ENCODE assay signal across 24 cellular contexts in the genomic region with DNA sequence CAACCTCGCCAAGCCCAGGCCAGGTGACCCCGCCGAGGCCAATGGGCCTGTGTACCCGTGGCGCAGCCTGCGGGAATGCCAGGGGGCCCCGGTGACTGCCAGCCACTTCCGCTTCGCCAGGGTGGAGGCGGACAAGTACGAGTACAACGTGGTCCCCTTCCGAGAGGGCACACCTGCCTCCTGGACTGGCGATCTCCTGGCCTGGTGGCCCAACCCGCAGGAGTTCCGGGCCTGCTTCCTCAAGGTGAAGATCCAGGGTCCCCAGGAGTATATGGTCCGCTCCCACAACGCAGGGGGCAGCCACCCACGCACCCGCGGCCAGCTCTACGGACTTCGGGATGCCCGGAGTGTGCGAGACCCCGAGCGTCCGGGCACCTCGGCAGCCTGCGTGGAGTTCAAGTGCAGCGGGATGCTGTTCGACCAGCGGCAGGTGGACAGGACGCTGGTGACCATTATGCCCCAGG. TPM values are rescaled to one million over a fixed set of nuclear protein-coding genes. Genes with fewer than 3 reads are reported as not detected.
DNase-seq lines count a peak whose midpoint lies in the region; ATAC-seq, FAIRE-seq and TF ChIP-seq lines count a peak whose summit lies in the region.
"Had no signal": no experiment of that assay in that cellular context is flagged by ENCODE, and none has a peak within 500 bp of the region (broad histone marks: within the 10 kb centered on the region; RNA-seq: fewer than 3 reads in every experiment).

No MANE protein-coding gene starts in this region.

- peaks cover 14% of the 10 kb centered on the region for H3K4me1 Mint-ChIP-seq in chondrocyte (ENCODE audit: low read depth)
- no peaks in the 10 kb centered on the region for H3K4me1 Mint-ChIP-seq in Caco-2 (ENCODE audit: low read depth, unreplicated experiment)

- no peaks in the 10 kb centered on the region for H3K27me3 ChIP-seq in right cardiac atrium (ENCODE audit: control insufficient read depth, insufficient read depth)
- H3K27me3 ChIP-seq in right atrium auricular region = peaks cover 8 to 19% of the 10 kb centered on the region in 2 donors
- H3K27me3 ChIP-seq in mesenchymal stem cell (ENCODE audit: control insufficient read depth in 1 of 2, insufficient read depth in 1 of 2, low read length in 2 of 2) = peaks cover 0 to 80% of the 10 kb centered on the region in 2 experiments
- H3K27me3 ChIP-seq in testis = no peaks in the 10 kb centered on the region
- no peaks in the 10 kb centered on the region for H3K27me3 ChIP-seq in Caco-2 (replicated peaks; ENCODE audit: control insufficient read depth, insufficient read depth, low read length)
- peaks cover 4 to 43% of the 10 kb centered on the region in 2 experiments; a peak in 4 of 5 replicates for H3K27me3 ChIP-seq in HepG2 (ENCODE audit: control insufficient read depth in 1 of 2, insufficient read depth in 2 of 2, low read length in 2 of 2)

- no peak overlapping the region for H2BK5ac ChIP-seq in mesenchymal stem cell (ENCODE audit: low read depth, low read length, poor library complexity, severe bottlenecking)

- no TSS peak for BruUV-seq in Caco-2 (replicated peaks; lab: Mats Ljungman, UMichigan)
- no TSS peak for BruUV-seq in HepG2 (replicated peaks; lab: Mats Ljungman, UMichigan)

- H2BK15ac ChIP-seq in mesenchymal stem cell (ENCODE audit: low read depth, poor library complexity, severe bottlenecking) = peak overlapping the region; percentile 9

- no peak overlapping the region for H2BK12ac ChIP-seq in mesenchymal stem cell (ENCODE audit: low read length in 2 of 2)

- H2AK5ac ChIP-seq in mesenchymal stem cell (ENCODE audit: low read length, severe bottlenecking) = no peak overlapping the region

- no peak overlapping the region for H3K18ac ChIP-seq in mesenchymal stem cell (ENCODE audit: low read depth in 1 of 2, low read length in 2 of 2)

- H3K9ac ChIP-seq in mesenchymal stem cell (ENCODE audit: low read length) (no peak overlapping the region), HepG2 (ENCODE audit: insufficient read depth, low read depth, low read length) (no peak overlapping the region)
- H3K9ac ChIP-seq: GM23248 had no signal

- intact Hi-C loops in right cardiac atrium (cut with DNase I) = no loop called here
- intact Hi-C loops in testis (cut with DNase I; ENCODE audit: low total_unique reads) = no loop called here
- intact Hi-C loops in Caco-2 (cut with micrococcal nuclease; ENCODE audit: unreplicated experiment) = no loop called here
- intact Hi-C loops in HepG2 (cut with micrococcal nuclease; ENCODE audit: unreplicated experiment) = no loop called here

- CTCF ChIA-PET in Caco-2 (lab: Charles Lee) (no interaction called here), HepG2 (lab: Yijun Ruan, JAX; ENCODE audit: low intra/inter-chr PET ratio, low total read pairs) (no interaction called here)

- H3K14ac ChIP-seq in mesenchymal stem cell (ENCODE audit: low read length in 2 of 2) = no peak overlapping the region

- H3K36me3 Mint-ChIP-seq in chondrocyte (ENCODE audit: low read depth) (no peaks in the 10 kb centered on the region), Caco-2 (ENCODE audit: insufficient read depth, unreplicated experiment) (no peaks in the 10 kb centered on the region)
- H3K36me3 Mint-ChIP-seq: CD4-positive, alpha-beta memory T cell had no signal

- no peak for TF ChIP-seq RAD21 in HepG2 (CRISPR knock-in tag; IDR thresholded peaks at IDR 0.05)

- no peaks in the 10 kb centered on the region for H4K20me1 ChIP-seq in HepG2 (ENCODE audit: insufficient read depth, low read length)

- H3K27ac Mint-ChIP-seq in chondrocyte (ENCODE audit: unreplicated experiment) (no peak overlapping the region), Caco-2 (ENCODE audit: unreplicated experiment) (no peak overlapping the region)
- H3K27ac Mint-ChIP-seq: CD4-positive, alpha-beta memory T cell had no signal

- H4K91ac ChIP-seq in mesenchymal stem cell (ENCODE audit: low read length) = no peak overlapping the region

- peaks cover 1% of the 10 kb centered on the region for H3K4me1 ChIP-seq in right cardiac atrium (ENCODE audit: control insufficient read depth, insufficient read depth, low read length)
- peaks cover 0 to 38% of the 10 kb centered on the region in 2 donors for H3K4me1 ChIP-seq in right atrium auricular region
- H3K4me1 ChIP-seq in mesenchymal stem cell (ENCODE audit: control insufficient read depth, insufficient read depth, low read depth, low read length) = peaks cover 12% of the 10 kb centered on the region
- H3K4me1 ChIP-seq in testis = no peaks in the 10 kb centered on the region
- no peaks in the 10 kb centered on the region for H3K4me1 ChIP-seq in Caco-2
- H3K4me1 ChIP-seq in HepG2 (ENCODE audit: insufficient read depth, low read length) = no peaks in the 10 kb centered on the region
- H3K4me1 ChIP-seq: A549 had no signal

- H3K9me3 ChIP-seq in right cardiac atrium (ENCODE audit: control insufficient read depth, low read length) = no peaks in the 10 kb centered on the region
- H3K9me3 ChIP-seq in right atrium auricular region = no peaks in the 10 kb centered on the region
- no peaks in the 10 kb centered on the region for H3K9me3 ChIP-seq in mesenchymal stem cell (ENCODE audit: control insufficient read depth, low read length)
- no peaks in the 10 kb centered on the region for H3K9me3 ChIP-seq in testis
- H3K9me3 ChIP-seq in Caco-2 = no peaks in the 10 kb centered on the region
- no peaks in the 10 kb centered on the region for H3K9me3 ChIP-seq in HepG2 (ENCODE audit: low read length)
- H3K9me3 ChIP-seq: A549 had no signal

- ATAC-seq in right cardiac atrium (no peak), HepG2 (no peak), HG02610 (IDR thresholded peaks at IDR 0.05; ENCODE audit: unreplicated experiment) (no peak)
- ATAC-seq: A549, GM12878 had no signal

- POLR2A ChIA-PET in Caco-2 (lab: Charles Lee) = no interaction called here
- POLR2A ChIA-PET in HepG2 (lab: Yijun Ruan, JAX) = no interaction called here

- TF ChIP-seq CTCF in right atrium auricular region (IDR thresholded peaks at IDR 0.05) (no peak), chondrocyte (IDR thresholded peaks at IDR 0.05) (no peak), testis (IDR thresholded peaks at IDR 0.05) (no peak), Caco-2 (IDR thresholded peaks at IDR 0.05; ENCODE audit: insufficient read depth in 1 of 2, low read depth in 1 of 2, low read length in 1 of 2, severe bottlenecking in 1 of 2, unreplicated experiment in 1 of 2) (no peak), HepG2 (CRISPR knock-in tag; IDR thresholded peaks at IDR 0.05) (no peak)

- H3K9me3 Mint-ChIP-seq in chondrocyte (ENCODE audit: low read depth) = no peaks in the 10 kb centered on the region
- no peaks in the 10 kb centered on the region for H3K9me3 Mint-ChIP-seq in Caco-2 (ENCODE audit: unreplicated experiment)
- H3K9me3 Mint-ChIP-seq: CD4-positive, alpha-beta memory T cell had no signal

- DNase-seq in right cardiac atrium = peak in 2 of 3 donors; percentile 43 to 50
- no peak for DNase-seq in right atrium auricular region (ENCODE audit: low spot score)
- peak; percentile 92 for DNase-seq in chondrocyte (ENCODE audit: low spot score)
- no peak for DNase-seq in mesenchymal stem cell
- DNase-seq in testis = no peak
- DNase-seq in Caco-2 = no peak
- DNase-seq in HepG2 (ENCODE audit: low spot score) = no peak
- DNase-seq: 8988T, ACHN, AML-193, C1 segment of cervical spinal cord, COR-L47, DMS153, DMS79, EL, GDM1, GM23248, HCEC 1CT had no signal

- TF ChIP-seq EP300 in HepG2 (IDR thresholded peaks at IDR 0.05; ENCODE audit: low read depth in 2 of 2, low read length in 2 of 2) (no peak), HepG2 (CRISPR knock-in tag; IDR thresholded peaks at IDR 0.05; ENCODE audit: borderline replicate concordance) (no peak)

- no peak overlapping the region for H2AFZ ChIP-seq in mesenchymal stem cell (ENCODE audit: low read depth, low read length)
- no peak overlapping the region for H2AFZ ChIP-seq in HepG2 (ENCODE audit: low read length)
- H2AFZ ChIP-seq: GM23248 had no signal

- no peak overlapping the region for H4K8ac ChIP-seq in mesenchymal stem cell (ENCODE audit: low read length)

- H3K23ac ChIP-seq in mesenchymal stem cell (ENCODE audit: low read length in 2 of 2) = no peak overlapping the region

- no peak overlapping the region for H3K27ac ChIP-seq in right cardiac atrium (ENCODE audit: low read length)
- H3K27ac ChIP-seq in right atrium auricular region = no peak overlapping the region
- H3K27ac ChIP-seq in mesenchymal stem cell (ENCODE audit: low read length, poor library complexity, severe bottlenecking) = no peak overlapping the region
- no peak overlapping the region for H3K27ac ChIP-seq in testis
- H3K27ac ChIP-seq in HepG2 (ENCODE audit: extremely low read length, insufficient read depth, low read length) = no peak overlapping the region
- H3K27ac ChIP-seq: A549, GM23248 had no signal

- H3K4me3 ChIP-seq in right cardiac atrium (ENCODE audit: low read length) (no peak overlapping the region), right atrium auricular region (no peak overlapping the region), mesenchymal stem cell (ENCODE audit: insufficient read depth in 1 of 2, low read depth in 1 of 2, low read length in 2 of 2) (no peak overlapping the region), testis (peak overlapping the region; percentile 4 to 26), Caco-2 (ENCODE audit: low read depth, low read length) (no peak overlapping the region), HepG2 (replicated peaks in 1 of 3; ENCODE audit: insufficient read depth in 1 of 3, low read depth in 2 of 3, low read length in 3 of 3) (no peak overlapping the region)
- H3K4me3 ChIP-seq: A549, GM12878, GM23248 had no signal

- no peak overlapping the region for H2BK120ac ChIP-seq in mesenchymal stem cell (ENCODE audit: low read depth, low read length)

- no peaks in the 10 kb centered on the region for H3K36me3 ChIP-seq in right atrium auricular region
- peaks cover 0 to 8% of the 10 kb centered on the region in 2 experiments for H3K36me3 ChIP-seq in mesenchymal stem cell (ENCODE audit: control insufficient read depth in 1 of 2, insufficient read depth in 2 of 2, low read depth in 1 of 2, low read length in 2 of 2)
- H3K36me3 ChIP-seq in testis (ENCODE audit: low read depth, missing control alignments) = no peaks in the 10 kb centered on the region
- H3K36me3 ChIP-seq in Caco-2 (ENCODE audit: control insufficient read depth, insufficient read depth, low read length) = no peaks in the 10 kb centered on the region
- no peaks in the 10 kb centered on the region for H3K36me3 ChIP-seq in HepG2 (replicated peaks in 1 of 2; ENCODE audit: control insufficient read depth in 1 of 2, insufficient read depth in 2 of 2, low read length in 2 of 2)

- FAIRE-seq in HepG2 (lab: Jason Lieb, UNC) = no peak
- FAIRE-seq: A549, GM12878, GM19239, H1 had no signal

- TF ChIP-seq POLR2A in testis (IDR thresholded peaks at IDR 0.05) = no peak
- TF ChIP-seq POLR2A in HepG2 (IDR thresholded peaks at IDR 0.05; ENCODE audit: insufficient read depth in 1 of 2, low read depth in 2 of 2, low read length in 2 of 2) = no peak

- H3K4me2 ChIP-seq in mesenchymal stem cell (ENCODE audit: low read length, poor library complexity, severe bottlenecking) = no peak overlapping the region
- no peak overlapping the region for H3K4me2 ChIP-seq in HepG2 (ENCODE audit: low read depth, low read length)
- H3K4me2 ChIP-seq: A549 had no signal

- H3K79me1 ChIP-seq in mesenchymal stem cell (replicated peaks; ENCODE audit: low read length, poor library complexity, severe bottlenecking) = no peaks in the 10 kb centered on the region

- H3K79me2 ChIP-seq in HepG2 (ENCODE audit: insufficient read depth, low read length) = no peaks in the 10 kb centered on the region

- in situ Hi-C loops in HepG2 (cut with HindIII; ENCODE audit: extremely low pct_ligation_motif_present, low pct_unique_long_range_greater_than_20kb) = loop anchor here (25.0 kb wide), 1 partner anchor 417 kb away; no protein-coding TSS in a partner anchor

- H3K27me3 Mint-ChIP-seq in chondrocyte (ENCODE audit: low read depth) (peaks cover 2% of the 10 kb centered on the region), Caco-2 (ENCODE audit: insufficient read depth, unreplicated experiment) (peaks cover 4% of the 10 kb centered on the region)

- 95% methylated on average over 34 of the region's 34 CpGs for WGBS in right cardiac atrium
- 96% methylated on average over 34 of the region's 34 CpGs for WGBS in mesenchymal stem cell
- 53 to 79% methylated on average over 3 to 33 of the region's 34 CpGs for WGBS in testis, 2 donors
- 83% methylated on average over 15 of the region's 34 CpGs for WGBS in HepG2 (ENCODE audit: low lambda C conversion rate)

- H3K4me3 Mint-ChIP-seq in chondrocyte (ENCODE audit: unreplicated experiment) (no peak overlapping the region), Caco-2 (ENCODE audit: unreplicated experiment) (no peak overlapping the region)
- H3K4me3 Mint-ChIP-seq: CD4-positive, alpha-beta memory T cell had no signal

- H3K4ac ChIP-seq in mesenchymal stem cell (ENCODE audit: low read depth in 1 of 2, low read length in 2 of 2) = no peak overlapping the region

RNA-seq across cellular contexts. Expression of gene CILP2, which starts 7.1 kb away (rescaled TPM):
- total RNA-seq in right cardiac atrium (under 1 TPM; 0.08 to 0.39 (median 0.22) TPM), right atrium auricular region (under 1 TPM; 0.19 to 0.24 TPM), chondrocyte (5.8 to 12.7 TPM (median 11.7 TPM) in 3 replicates), testis (1 to 10 TPM; 5.6 to 9.5 TPM), Caco-2 (2022) (1.1 and 1.3 TPM in 2 replicates), HepG2 (2016; rRNA removed; fragmentation: Illumina TruSeq; extraction: Trizol) (0.09 TPM in 1 of 2 replicates, not detected in the other)
- polyA plus RNA-seq in right cardiac atrium (0.05 TPM), testis (ENCODE audit: insufficient read depth, low read depth, low replicate concordance) (10.0 TPM), HepG2 (2011; rRNA removed) (0.18 and 0.37 TPM in 2 replicates)
- 0.32 TPM for polyA plus RNA-seq in mesenchymal stem cell (2013, experiment 1 of 2)
- 0.23 TPM for polyA plus RNA-seq in mesenchymal stem cell (2013, experiment 2 of 2)
- not detected in 2 replicates for total RNA-seq in HepG2 (2016; cell fraction: cytosol; rRNA removed; fragmentation: Illumina TruSeq; extraction: Trizol; ENCODE audit: low read depth)
- total RNA-seq in HepG2 (2016; cell fraction: insoluble cytoplasmic fraction; rRNA removed; fragmentation: Illumina TruSeq; extraction: Trizol) = 0.15 TPM in 1 of 2 replicates, not detected in the other
- not detected in 2 replicates for total RNA-seq in HepG2 (2016; cell fraction: membrane; rRNA removed; fragmentation: Illumina TruSeq; extraction: Trizol)
- total RNA-seq in HepG2 (2016; cell fraction: nucleus; rRNA removed; fragmentation: Illumina TruSeq; extraction: Trizol) = 0.16 and 0.19 TPM in 2 replicates
- polyA plus RNA-seq in HepG2 (2011; cell fraction: cytosol; rRNA removed) = 0.16 and 0.19 TPM in 2 replicates
- polyA plus RNA-seq in HepG2 (2011; cell fraction: nucleus; rRNA removed) = 0.66 and 0.74 TPM in 2 replicates
- 0.31 and 0.51 TPM in 2 replicates for polyA plus RNA-seq in HepG2 (2012)
- polyA plus RNA-seq in HepG2 (2016; cell fraction: cytosol; fragmentation: Illumina TruSeq; extraction: Trizol; ENCODE audit: low read depth) = not detected in 2 replicates
- 0.05 and 0.12 TPM in 2 replicates for polyA plus RNA-seq in HepG2 (2016; cell fraction: insoluble cytoplasmic fraction; fragmentation: Illumina TruSeq; extraction: Trizol; ENCODE audit: low read depth)
- not detected in 2 replicates for polyA plus RNA-seq in HepG2 (2016; cell fraction: membrane; fragmentation: Illumina TruSeq; extraction: Trizol; ENCODE audit: low read depth)
- polyA plus RNA-seq in HepG2 (2016; cell fraction: nucleus; fragmentation: Illumina TruSeq; extraction: Trizol; ENCODE audit: insufficient read depth, low read depth) = 0.35 and 0.44 TPM in 2 replicates
- 0.20 and 0.30 TPM in 2 replicates for polyA minus RNA-seq in HepG2 (2011; rRNA and poly(A)+ RNA removed; ENCODE audit: low replicate concordance)
- 0.26 and 0.30 TPM in 2 replicates for polyA minus RNA-seq in HepG2 (2011; cell fraction: cytosol; rRNA and poly(A)+ RNA removed)
- polyA minus RNA-seq in HepG2 (2011; cell fraction: nucleus; rRNA and poly(A)+ RNA removed) = 0.26 and 0.37 TPM in 2 replicates
- polyA plus RNA-seq: CD4-positive, alpha-beta memory T cell had no signal

RNA-seq across cellular contexts. Expression of gene YJEFN3, which starts 16.4 kb away (rescaled TPM):
- total RNA-seq in right cardiac atrium (1 to 10 TPM; 1.3 to 4.3 (median 1.6) TPM), right atrium auricular region (1 to 10 TPM in 1 of 2 donors, under 1 TPM in 1; 0.85 to 1.5 TPM), chondrocyte (3.6 to 5.3 TPM (median 4.0 TPM) in 3 replicates), testis (10 to 100 TPM; 29.3 to 49.1 TPM), Caco-2 (2022) (6.7 and 8.1 TPM in 2 replicates), HepG2 (2016; rRNA removed; fragmentation: Illumina TruSeq; extraction: Trizol) (0.32 and 0.89 TPM in 2 replicates)
- polyA plus RNA-seq in right cardiac atrium (2.9 TPM), testis (ENCODE audit: insufficient read depth, low read depth, low replicate concordance) (24.2 TPM), HepG2 (2011; rRNA removed) (4.0 TPM in 2 replicates)
- 2.1 TPM for polyA plus RNA-seq in mesenchymal stem cell (2013, experiment 1 of 2)
- 1.7 TPM for polyA plus RNA-seq in mesenchymal stem cell (2013, experiment 2 of 2)
- total RNA-seq in HepG2 (2016; cell fraction: cytosol; rRNA removed; fragmentation: Illumina TruSeq; extraction: Trizol; ENCODE audit: low read depth) = 0.30 and 0.44 TPM in 2 replicates
- 0.19 and 0.69 TPM in 2 replicates for total RNA-seq in HepG2 (2016; cell fraction: insoluble cytoplasmic fraction; rRNA removed; fragmentation: Illumina TruSeq; extraction: Trizol)
- total RNA-seq in HepG2 (2016; cell fraction: membrane; rRNA removed; fragmentation: Illumina TruSeq; extraction: Trizol) = 0.28 and 0.41 TPM in 2 replicates
- total RNA-seq in HepG2 (2016; cell fraction: nucleus; rRNA removed; fragmentation: Illumina TruSeq; extraction: Trizol) = 1.1 and 1.4 TPM in 2 replicates
- 0.47 and 1.4 TPM in 2 replicates for polyA plus RNA-seq in HepG2 (2011; cell fraction: cytosol; rRNA removed)
- polyA plus RNA-seq in HepG2 (2011; cell fraction: nucleus; rRNA removed) = 61.3 and 67.2 TPM in 2 replicates
- polyA plus RNA-seq in HepG2 (2012) = 5.6 and 8.4 TPM in 2 replicates
- polyA plus RNA-seq in HepG2 (2016; cell fraction: cytosol; fragmentation: Illumina TruSeq; extraction: Trizol; ENCODE audit: low read depth) = 0.37 TPM in 1 of 2 replicates, not detected in the other
- 0.09 TPM in 1 of 2 replicates, not detected in the other for polyA plus RNA-seq in HepG2 (2016; cell fraction: insoluble cytoplasmic fraction; fragmentation: Illumina TruSeq; extraction: Trizol; ENCODE audit: low read depth)
- not detected in 2 replicates for polyA plus RNA-seq in HepG2 (2016; cell fraction: membrane; fragmentation: Illumina TruSeq; extraction: Trizol; ENCODE audit: low read depth)
- 9.8 and 10.6 TPM in 2 replicates for polyA plus RNA-seq in HepG2 (2016; cell fraction: nucleus; fragmentation: Illumina TruSeq; extraction: Trizol; ENCODE audit: insufficient read depth, low read depth)
- polyA minus RNA-seq in HepG2 (2011; rRNA and poly(A)+ RNA removed; ENCODE audit: low replicate concordance) = 0.86 and 2.2 TPM in 2 replicates
- polyA minus RNA-seq in HepG2 (2011; cell fraction: cytosol; rRNA and poly(A)+ RNA removed) = 0.49 TPM in 1 of 2 replicates, not detected in the other
- polyA minus RNA-seq in HepG2 (2011; cell fraction: nucleus; rRNA and poly(A)+ RNA removed) = 5.0 and 5.3 TPM in 2 replicates
- total RNA-seq: GM23248 had no signal

RNA-seq across cellular contexts. Expression of gene NDUFA13, which starts 29.1 kb away (rescaled TPM):
- total RNA-seq in right cardiac atrium = 1,000 to 10,000 TPM in 1 of 4 donors, 100 to 1,000 TPM in 3; 785 to 1,013 (median 850) TPM
- 1,226 TPM for polyA plus RNA-seq in right cardiac atrium
- 100 to 1,000 TPM in 1 of 2 donors, 10 to 100 TPM in 1; 59.3 to 198 TPM for total RNA-seq in right atrium auricular region
- total RNA-seq in chondrocyte = 313 to 316 TPM (median 313 TPM) in 3 replicates
- polyA plus RNA-seq in mesenchymal stem cell (2013, experiment 1 of 2) = 201 TPM
- polyA plus RNA-seq in mesenchymal stem cell (2013, experiment 2 of 2) = 201 TPM
- 100 to 1,000 TPM; 210 to 283 TPM for total RNA-seq in testis
- 260 TPM for polyA plus RNA-seq in testis (ENCODE audit: insufficient read depth, low read depth, low replicate concordance)
- 345 and 355 TPM in 2 replicates for total RNA-seq in Caco-2 (2022)
- total RNA-seq in HepG2 (2016; rRNA removed; fragmentation: Illumina TruSeq; extraction: Trizol) = 278 and 337 TPM in 2 replicates
- 98.4 and 99.8 TPM in 2 replicates for total RNA-seq in HepG2 (2016; cell fraction: cytosol; rRNA removed; fragmentation: Illumina TruSeq; extraction: Trizol; ENCODE audit: low read depth)
- 323 and 362 TPM in 2 replicates for total RNA-seq in HepG2 (2016; cell fraction: insoluble cytoplasmic fraction; rRNA removed; fragmentation: Illumina TruSeq; extraction: Trizol)
- 84.6 and 89.0 TPM in 2 replicates for total RNA-seq in HepG2 (2016; cell fraction: membrane; rRNA removed; fragmentation: Illumina TruSeq; extraction: Trizol)
- 193 and 208 TPM in 2 replicates for total RNA-seq in HepG2 (2016; cell fraction: nucleus; rRNA removed; fragmentation: Illumina TruSeq; extraction: Trizol)
- 366 and 368 TPM in 2 replicates for polyA plus RNA-seq in HepG2 (2011; rRNA removed)
- 715 and 846 TPM in 2 replicates for polyA plus RNA-seq in HepG2 (2011; cell fraction: cytosol; rRNA removed)
- 199 and 226 TPM in 2 replicates for polyA plus RNA-seq in HepG2 (2011; cell fraction: nucleus; rRNA removed)
- 207 and 262 TPM in 2 replicates for polyA plus RNA-seq in HepG2 (2012)
- 72.4 and 85.3 TPM in 2 replicates for polyA plus RNA-seq in HepG2 (2016; cell fraction: cytosol; fragmentation: Illumina TruSeq; extraction: Trizol; ENCODE audit: low read depth)
- polyA plus RNA-seq in HepG2 (2016; cell fraction: insoluble cytoplasmic fraction; fragmentation: Illumina TruSeq; extraction: Trizol; ENCODE audit: low read depth) = 186 TPM in 2 replicates
- polyA plus RNA-seq in HepG2 (2016; cell fraction: membrane; fragmentation: Illumina TruSeq; extraction: Trizol; ENCODE audit: low read depth) = 52.4 and 56.3 TPM in 2 replicates
- polyA plus RNA-seq in HepG2 (2016; cell fraction: nucleus; fragmentation: Illumina TruSeq; extraction: Trizol; ENCODE audit: insufficient read depth, low read depth) = 235 and 237 TPM in 2 replicates
- 73.2 and 83.5 TPM in 2 replicates for polyA minus RNA-seq in HepG2 (2011; rRNA and poly(A)+ RNA removed; ENCODE audit: low replicate concordance)
- polyA minus RNA-seq in HepG2 (2011; cell fraction: cytosol; rRNA and poly(A)+ RNA removed) = 58.6 and 70.0 TPM in 2 replicates
- 42.1 and 44.4 TPM in 2 replicates for polyA minus RNA-seq in HepG2 (2011; cell fraction: nucleus; rRNA and poly(A)+ RNA removed)

RNA-seq across cellular contexts. Expression of gene TSSK6, which starts 29.8 kb away (rescaled TPM):
- under 1 TPM; 0.28 to 0.97 (median 0.82) TPM for total RNA-seq in right cardiac atrium
- 0.77 TPM for polyA plus RNA-seq in right cardiac atrium
- 1 to 10 TPM; 1.2 to 1.3 TPM for total RNA-seq in right atrium auricular region
- 1.3 to 1.8 TPM (median 1.4 TPM) in 3 replicates for total RNA-seq in chondrocyte
- 0.61 TPM for polyA plus RNA-seq in mesenchymal stem cell (2013, experiment 1 of 2)
- 0.66 TPM for polyA plus RNA-seq in mesenchymal stem cell (2013, experiment 2 of 2)
- 100 to 1,000 TPM; 117 to 722 TPM for total RNA-seq in testis
- polyA plus RNA-seq in testis (ENCODE audit: insufficient read depth, low read depth, low replicate concordance) = 125 TPM
- total RNA-seq in Caco-2 (2022) = 3.1 and 3.8 TPM in 2 replicates
- total RNA-seq in HepG2 (2016; rRNA removed; fragmentation: Illumina TruSeq; extraction: Trizol) = 0.71 and 0.86 TPM in 2 replicates
- 0.35 and 0.40 TPM in 2 replicates for total RNA-seq in HepG2 (2016; cell fraction: cytosol; rRNA removed; fragmentation: Illumina TruSeq; extraction: Trizol; ENCODE audit: low read depth)
- total RNA-seq in HepG2 (2016; cell fraction: insoluble cytoplasmic fraction; rRNA removed; fragmentation: Illumina TruSeq; extraction: Trizol) = 0.65 and 0.85 TPM in 2 replicates
- total RNA-seq in HepG2 (2016; cell fraction: membrane; rRNA removed; fragmentation: Illumina TruSeq; extraction: Trizol) = 0.83 and 1.3 TPM in 2 replicates
- 0.50 and 1.3 TPM in 2 replicates for total RNA-seq in HepG2 (2016; cell fraction: nucleus; rRNA removed; fragmentation: Illumina TruSeq; extraction: Trizol)
- 1.2 and 2.0 TPM in 2 replicates for polyA plus RNA-seq in HepG2 (2011; rRNA removed)
- polyA plus RNA-seq in HepG2 (2011; cell fraction: cytosol; rRNA removed) = 1.4 and 2.8 TPM in 2 replicates
- polyA plus RNA-seq in HepG2 (2011; cell fraction: nucleus; rRNA removed) = 6.3 and 8.3 TPM in 2 replicates
- polyA plus RNA-seq in HepG2 (2012) = 0.81 and 1.2 TPM in 2 replicates
- polyA plus RNA-seq in HepG2 (2016; cell fraction: cytosol; fragmentation: Illumina TruSeq; extraction: Trizol; ENCODE audit: low read depth) = 0.16 and 0.19 TPM in 2 replicates
- 1.1 and 1.7 TPM in 2 replicates for polyA plus RNA-seq in HepG2 (2016; cell fraction: insoluble cytoplasmic fraction; fragmentation: Illumina TruSeq; extraction: Trizol; ENCODE audit: low read depth)
- 0.68 and 0.82 TPM in 2 replicates for polyA plus RNA-seq in HepG2 (2016; cell fraction: membrane; fragmentation: Illumina TruSeq; extraction: Trizol; ENCODE audit: low read depth)
- 1.3 and 2.4 TPM in 2 replicates for polyA plus RNA-seq in HepG2 (2016; cell fraction: nucleus; fragmentation: Illumina TruSeq; extraction: Trizol; ENCODE audit: insufficient read depth, low read depth)
- 2.0 and 5.3 TPM in 2 replicates for polyA minus RNA-seq in HepG2 (2011; rRNA and poly(A)+ RNA removed; ENCODE audit: low replicate concordance)
- polyA minus RNA-seq in HepG2 (2011; cell fraction: cytosol; rRNA and poly(A)+ RNA removed) = 1.3 and 1.5 TPM in 2 replicates
- polyA minus RNA-seq in HepG2 (2011; cell fraction: nucleus; rRNA and poly(A)+ RNA removed) = 1.9 and 3.7 TPM in 2 replicates

Comparison
In these comparisons a context has a peak if more than half of its experiments do, and no peak if none do; other contexts are left out.
1. DNase-seq: peak in right cardiac atrium (2 of 3) and chondrocyte (single experiment); none in right atrium auricular region (single experiment), mesenchymal stem cell (single experiment), testis (single experiment), Caco-2 (0 of 2) and HepG2 (single experiment).
2. H3K4me3 ChIP-seq: peak in testis (2 of 2); none in right cardiac atrium (single experiment), right atrium auricular region (0 of 2), mesenchymal stem cell (0 of 2), Caco-2 (single experiment) and HepG2 (0 of 3).